Comparison of ENCODE assay signal across 1 cellular context in the genomic region with DNA sequence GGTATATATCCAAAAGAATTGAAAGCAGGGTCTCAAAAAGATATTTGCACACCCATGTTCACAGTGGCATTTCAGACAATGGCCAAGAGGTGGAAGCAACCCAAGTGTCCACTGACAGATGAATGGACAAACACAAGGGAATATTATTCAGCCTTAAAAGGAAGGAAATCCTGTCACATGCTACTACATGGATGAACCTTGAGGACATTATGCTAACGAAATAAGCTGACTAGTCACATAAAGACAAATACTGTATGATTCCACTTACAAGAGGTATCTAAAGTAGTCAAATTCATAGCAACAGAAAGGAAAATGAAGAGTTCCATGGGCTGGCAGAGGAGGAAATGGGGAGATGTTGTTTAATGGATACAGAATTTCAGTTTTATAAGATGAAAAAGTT.
TF ChIP-seq lines count a peak whose summit lies in the region.

No MANE protein-coding gene starts in this region.

TF ChIP-seq in A549, 52 proteins besides CTCF, POLR2A, EP300 and RAD21:
- no peak for TF ChIP-seq ELK1 (IDR thresholded peaks at IDR 0.05; ENCODE audit: low read depth, low read length)
- no peak for TF ChIP-seq ZC3H11A (IDR thresholded peaks at IDR 0.05)
- TF ChIP-seq KDM1A (IDR thresholded peaks at IDR 0.05; ENCODE audit: low read depth) = no peak
- no peak for TF ChIP-seq MAX (IDR thresholded peaks at IDR 0.05)
- TF ChIP-seq MAFK (IDR thresholded peaks at IDR 0.05; ENCODE audit: partially characterized antibody) = peak; percentile 76
- TF ChIP-seq CHD2 (IDR thresholded peaks at IDR 0.05; ENCODE audit: low read length, partially characterized antibody) = no peak
